Comparison of ENCODE assay signal across 9 cellular contexts in the genomic region with DNA sequence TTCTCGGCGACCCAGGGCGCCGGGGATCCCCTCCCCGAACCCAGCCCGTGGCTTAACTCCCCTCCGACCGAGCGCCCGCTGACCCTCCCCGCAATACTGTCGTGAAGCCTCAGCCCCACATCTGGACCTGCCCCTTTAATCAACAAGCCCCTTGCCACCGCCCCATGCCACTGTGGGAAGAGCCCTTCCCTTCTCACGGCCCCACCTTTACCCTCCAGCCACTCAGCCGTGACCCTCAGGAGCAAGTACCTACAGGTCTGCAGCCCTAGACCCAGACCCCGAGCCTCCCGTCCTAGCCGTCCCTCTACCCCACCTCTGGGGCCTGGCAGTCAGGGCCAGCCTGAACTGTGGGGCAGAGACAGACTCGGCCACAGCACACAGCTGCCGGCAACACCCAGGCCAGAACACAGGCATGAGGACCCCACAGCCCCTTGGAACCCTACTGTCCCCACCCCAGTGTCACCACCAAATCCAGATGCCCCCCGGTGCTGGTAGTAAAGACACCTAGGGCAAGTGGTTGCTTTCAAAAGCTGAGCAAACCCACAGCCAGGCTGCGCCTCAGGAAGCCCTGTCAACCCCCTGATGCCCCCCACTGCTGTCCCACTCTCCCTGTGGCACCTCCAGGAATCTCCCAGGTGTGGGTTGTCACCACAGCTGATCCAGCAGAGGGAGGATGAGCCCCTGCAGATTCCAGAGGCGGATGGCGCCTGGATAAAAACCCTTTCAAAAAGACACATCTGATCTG. TPM values are rescaled to one million over a fixed set of nuclear protein-coding genes. Genes with fewer than 3 reads are reported as not detected.
DNase-seq lines count a peak whose midpoint lies in the region; ATAC-seq, FAIRE-seq and TF ChIP-seq lines count a peak whose summit lies in the region.
"Had no signal": no experiment of that assay in that cellular context is flagged by ENCODE, and none has a peak within 500 bp of the region (broad histone marks: within the 10 kb centered on the region; RNA-seq: fewer than 3 reads in every experiment).

No MANE protein-coding gene starts in this region.

- no peak for TF ChIP-seq CTCF in GM12878 (IDR thresholded peaks at IDR 0.05 in 2 of 3, conservative IDR thresholded peaks at IDR 0.05 in 1 of 3; ENCODE audit: control insufficient read depth in 2 of 3, extremely low read depth in 1 of 3, insufficient read depth in 1 of 3, low read depth in 3 of 3, low read length in 3 of 3)
- TF ChIP-seq CTCF in kidney (IDR thresholded peaks at IDR 0.05; ENCODE audit: borderline replicate concordance, extremely low read depth, insufficient read depth), result no peak
- TF ChIP-seq CTCF in CD14-positive monocyte (IDR thresholded peaks at IDR 0.05), result no peak

- CTCF ChIA-PET in GM12878 (lab: Yijun Ruan, JAX), result interaction anchor here (0.6 to 17.8 kb wide), 3 partner anchors 9 to 119 kb away, joined by 3 to 483 read pairs (median 4); no protein-coding TSS in a partner anchor

- H2AFZ ChIP-seq in GM12878 (ENCODE audit: control insufficient read depth, low read depth, low read length), result no peak overlapping the region

- in situ Hi-C loops in GM12878 (cut with MboI), result no loop called here

- no peak for DNase-seq in GM12878 (ENCODE audit: low read depth, low spot score)
- peak; percentile 74 for DNase-seq in kidney
- DNase-seq in activated CD4-positive, alpha-beta T cell treated with anti-CD3 and anti-CD28 coated beads, Interleukin-2, amount 50 U/mL, for 4 hours, result no peak
- DNase-seq in CD14-positive monocyte (ENCODE audit: low spot score), result no peak
- DNase-seq: GOT3 had no signal

- peaks cover 1 to 15% (median 7%) of the 10 kb centered on the region in 7 donors for H3K9me3 Mint-ChIP-seq in CD14-positive monocyte

- TF ChIP-seq EP300 in Ishikawa (IDR thresholded peaks at IDR 0.05; ENCODE audit: borderline replicate concordance) (no peak), GM12878 (IDR thresholded peaks at IDR 0.05; ENCODE audit: borderline replicate concordance in 1 of 2, control insufficient read depth in 1 of 2, low read depth in 2 of 2, low read length in 2 of 2) (no peak)

- H3K36me3 ChIP-seq in GM12878 (ENCODE audit: control insufficient read depth in 2 of 2, insufficient read depth in 2 of 2, low read length in 1 of 2), result no peaks in the 10 kb centered on the region
- no peaks in the 10 kb centered on the region for H3K36me3 ChIP-seq in kidney (ENCODE audit: control insufficient read depth in 1 of 2, insufficient read depth in 2 of 2, low read length in 2 of 2)
- H3K36me3 ChIP-seq in stomach smooth muscle (ENCODE audit: control insufficient read depth in 2 of 2, insufficient read depth in 2 of 2, low read length in 2 of 2), result peaks cover 6 to 7% of the 10 kb centered on the region in 2 donors

- no peaks in the 10 kb centered on the region for H3K36me3 Mint-ChIP-seq in CD14-positive monocyte

- TF ChIP-seq POLR2A in GM12878 (IDR thresholded peaks at IDR 0.05; ENCODE audit: low read depth, low read length), result no peak

- H3K4me2 ChIP-seq in GM12878 (ENCODE audit: control insufficient read depth, insufficient read depth), result peak overlapping the region; percentile 86

- FAIRE-seq in GM12878 (lab: Jason Lieb, UNC) (no peak), kidney (lab: Jason Lieb, UNC) (no peak)

- H3K4me3 ChIP-seq in GM12878 (peak overlapping the region; percentile 72; the same call in 1 of the 2 replicates), kidney (ENCODE audit: low read length in 2 of 2) (peak overlapping the region; percentile 24 to 61), stomach smooth muscle (ENCODE audit: low read length in 2 of 2) (peak overlapping the region; percentile 88)

- H3K9ac ChIP-seq in GM12878 (ENCODE audit: control insufficient read depth, insufficient read depth, low read length), result no peak overlapping the region
- H3K9ac ChIP-seq in kidney (ENCODE audit: low read length in 2 of 2), result peak overlapping the region; percentile 24 to 46
- peak overlapping the region; percentile 88 to 89 for H3K9ac ChIP-seq in stomach smooth muscle (ENCODE audit: low read length in 2 of 2)

- WGBS in GM12878 (ENCODE audit: insufficient coverage, insufficient replicate concordance, low lambda C conversion rate, missing lambda C conversion rate), result 28% methylated on average over 15 of the region's 24 CpGs

- H3K27me3 ChIP-seq in GM12878 (replicated peaks in 1 of 2; ENCODE audit: control insufficient read depth in 2 of 2, insufficient read depth in 2 of 2, low read length in 1 of 2) (peaks cover 2 to 8% of the 10 kb centered on the region in 2 experiments; a peak in 3 of 4 replicates), stomach smooth muscle (ENCODE audit: control insufficient read depth in 1 of 2, insufficient read depth in 2 of 2, low read length in 2 of 2) (peaks cover 0 to 3% of the 10 kb centered on the region in 2 donors)

- no peak overlapping the region for H3K27ac ChIP-seq in GM12878 (ENCODE audit: control insufficient read depth, insufficient read depth)
- H3K27ac ChIP-seq in kidney (ENCODE audit: low read depth in 2 of 2, low read length in 2 of 2), result no peak overlapping the region
- H3K27ac ChIP-seq in stomach smooth muscle (ENCODE audit: low read length), result peak overlapping the region; percentile 87

- peaks cover 11% of the 10 kb centered on the region for H3K4me1 Mint-ChIP-seq in CD14-positive monocyte

- POLR2A ChIA-PET in GM12878 (lab: Charles Lee), result interaction anchor here (1.6 kb wide), 1 partner anchor 119 kb away, joined by 7 read pairs; no protein-coding TSS in a partner anchor

- no peaks in the 10 kb centered on the region for H3K79me2 ChIP-seq in GM12878 (ENCODE audit: control insufficient read depth, insufficient read depth, low read length)

- SMC1A ChIA-PET in GM12878 (lab: Charles Lee; ENCODE audit: uncharacterized antibody, unreplicated experiment), result interaction anchor here (0.9 kb wide), 1 partner anchor 119 kb away, joined by 4 read pairs; no protein-coding TSS in a partner anchor

- H3K27ac Mint-ChIP-seq in CD14-positive monocyte, result no peak overlapping the region

- H3K4me1 ChIP-seq in GM12878 (ENCODE audit: control insufficient read depth, insufficient read depth, low read length) (no peaks in the 10 kb centered on the region; the same call in 1 of the 2 replicates), kidney (ENCODE audit: control insufficient read depth in 1 of 2, insufficient read depth in 1 of 2, low read depth in 1 of 2, low read length in 2 of 2) (peaks cover 0 to 8% of the 10 kb centered on the region in 2 donors), stomach smooth muscle (ENCODE audit: control insufficient read depth, insufficient read depth, low read length) (peaks cover 60% of the 10 kb centered on the region)

- intact Hi-C loops in GM12878 (cut with micrococcal nuclease; ENCODE audit: unreplicated experiment) (no loop called here), kidney (cut with DNase I) (no loop called here), CD14-positive monocyte (cut with micrococcal nuclease) (loop anchor here in 1 of 2 donors (10.0 kb wide), 2 partner anchors 278 to 418 kb away; partner anchors contain the start of gene DLX3)

- H3K9me3 ChIP-seq in GM12878 (replicated peaks; ENCODE audit: control insufficient read depth, insufficient read depth, low read length), result no peaks in the 10 kb centered on the region
- no peaks in the 10 kb centered on the region for H3K9me3 ChIP-seq in kidney (ENCODE audit: control insufficient read depth in 1 of 2, low read length in 2 of 2)
- no peaks in the 10 kb centered on the region for H3K9me3 ChIP-seq in stomach smooth muscle (ENCODE audit: control insufficient read depth in 2 of 2, low read length in 2 of 2)

- peak overlapping the region in 1 of 2 donors; percentile 70 for H3K4me3 Mint-ChIP-seq in CD14-positive monocyte

- no TSS peak for BruUV-seq in GM12878 (replicated peaks; lab: Mats Ljungman, UMichigan)

- ATAC-seq in GM12878 (peak; percentile 30), HG03521 (IDR thresholded peaks at IDR 0.05; ENCODE audit: unreplicated experiment) (no peak), HG03342 (IDR thresholded peaks at IDR 0.05; ENCODE audit: unreplicated experiment) (no peak)

- H4K20me1 ChIP-seq in GM12878 (ENCODE audit: control insufficient read depth, insufficient read depth), result no peaks in the 10 kb centered on the region

- peaks cover 51 to 69% (median 58%) of the 10 kb centered on the region in 3 donors for H3K27me3 Mint-ChIP-seq in CD14-positive monocyte (ENCODE audit: low read depth in 3 of 3)

- RAD21 ChIA-PET in GM12878 (lab: Charles Lee; ENCODE audit: unreplicated experiment), result interaction anchor here (1.3 to 1.9 kb wide), 2 partner anchors 119 to 124 kb away, joined by 3 to 12 read pairs; no protein-coding TSS in a partner anchor

- no peak for TF ChIP-seq RAD21 in Ishikawa (IDR thresholded peaks at IDR 0.05; ENCODE audit: low read depth)
- TF ChIP-seq RAD21 in GM12878 (IDR thresholded peaks at IDR 0.05; ENCODE audit: insufficient read depth, low read depth, low read length), result no peak

TF ChIP-seq in Ishikawa, 13 proteins besides CTCF, POLR2A, EP300 and RAD21 (continues in another document):
- peak; percentile 47; the same call in 1 of the 2 replicates for TF ChIP-seq ZBTB7A (IDR thresholded peaks at IDR 0.05; ENCODE audit: low read depth)

TF ChIP-seq in GM12878, 131 proteins besides CTCF, POLR2A, EP300 and RAD21 (continues in another document):
- TF ChIP-seq NFYA (IDR thresholded peaks at IDR 0.05; ENCODE audit: borderline replicate concordance, low read depth, low read length), result no peak

RNA-seq across cellular contexts. Expression of gene NXPH3, which starts 1.4 kb away (rescaled TPM):
- total RNA-seq in GM12878 (2013; cell fraction: nucleolus; rRNA removed), result 1.8 and 3.5 TPM in 2 replicates
- under 0.01 and 0.34 TPM in 2 replicates for total RNA-seq in GM12878 (2014; rRNA removed)
- 0.05 and 0.13 TPM in 2 replicates for total RNA-seq in GM12878 (2014; rRNA removed; fragmentation: Illumina TruSeq; extraction: Trizol)
- total RNA-seq in GM12878 (2021), result 0.11 and 0.13 TPM in 2 replicates
- polyA plus RNA-seq in GM12878 (2011; ENCODE audit: low read depth), result 0.33 TPM
- 0.17 and 0.35 TPM in 2 replicates for polyA plus RNA-seq in GM12878 (2011; rRNA removed)
- 0.27 and 0.37 TPM in 2 replicates for polyA plus RNA-seq in GM12878 (2011; cell fraction: cytosol; rRNA removed)
- polyA plus RNA-seq in GM12878 (2011; cell fraction: nucleus; rRNA removed), result 0.28 and 0.42 TPM in 2 replicates
- polyA plus RNA-seq in GM12878 (2012), result 0.34 and 0.45 TPM in 2 replicates
- 0.10 and 0.12 TPM in 2 replicates for polyA plus RNA-seq in GM12878 (2014; fragmentation: Illumina TruSeq; extraction: Trizol)
- not detected for polyA plus RNA-seq in GM12878 (2014; fragmentation: Nextera tagmentation; extraction: Ambion mirVana)
- 0.09 and 0.19 TPM in 2 replicates for polyA plus RNA-seq in GM12878 (2014; rRNA removed)
- polyA plus RNA-seq in GM12878 (2016; fragmentation: Nextera tagmentation; extraction: Ambion mirVana), result under 1 TPM; 0.08 to 0.12 TPM
- 0.29 and 0.31 TPM in 2 replicates for polyA minus RNA-seq in GM12878 (2011; rRNA and poly(A)+ RNA removed)
- polyA minus RNA-seq in GM12878 (2011; cell fraction: cytosol; rRNA and poly(A)+ RNA removed), result not detected in 2 replicates
- 0.12 and 0.67 TPM in 2 replicates for polyA minus RNA-seq in GM12878 (2011; cell fraction: nucleus; rRNA and poly(A)+ RNA removed)
- 0.98 TPM for total RNA-seq in kidney
- 1.2 TPM for polyA plus RNA-seq in kidney (ENCODE audit: insufficient read depth, low read depth, low replicate concordance)
- not detected for polyA plus RNA-seq in CD14-positive monocyte
